Comparison of ENCODE assay signal across 13 cellular contexts in the genomic region with DNA sequence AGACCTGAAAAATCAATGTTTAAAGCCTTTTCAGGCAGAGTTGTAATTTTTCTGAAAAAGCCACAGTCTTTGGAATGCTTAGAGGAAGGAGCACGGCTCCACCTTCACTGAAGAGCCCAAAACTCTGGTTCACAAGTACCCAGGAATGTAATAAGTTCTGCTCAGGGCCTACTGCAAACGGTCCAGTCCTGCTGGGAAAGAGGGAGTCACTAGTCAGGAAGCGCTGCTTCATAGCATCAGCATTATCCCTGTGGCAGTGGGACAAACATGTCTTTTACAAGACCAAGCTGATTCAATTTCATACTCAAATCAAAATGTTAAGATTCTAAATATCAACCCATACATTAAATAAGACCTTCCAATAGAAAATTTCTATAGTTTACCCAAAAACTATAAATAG.
DNase-seq lines count a peak whose midpoint lies in the region; ATAC-seq and TF ChIP-seq lines count a peak whose summit lies in the region.
"Had no signal": no experiment of that assay in that cellular context is flagged by ENCODE, and none has a peak within 500 bp of the region (broad histone marks: within the 10 kb centered on the region; RNA-seq: fewer than 3 reads in every experiment).

No MANE protein-coding gene starts in this region.

- TF ChIP-seq CTCF in thoracic aorta (IDR thresholded peaks at IDR 0.05): no peak
- no peak for TF ChIP-seq CTCF in testis (IDR thresholded peaks at IDR 0.05)

- H3K4me3 ChIP-seq in thoracic aorta (no peak overlapping the region), testis (no peak overlapping the region)

- TF ChIP-seq POLR2A in testis (IDR thresholded peaks at IDR 0.05): no peak

- peaks cover 27 to 46% of the 10 kb centered on the region in 2 donors for H3K4me1 ChIP-seq in thoracic aorta (ENCODE audit: control insufficient read depth in 1 of 2, low read depth in 2 of 2)
- peaks cover 6% of the 10 kb centered on the region for H3K4me1 ChIP-seq in testis

- ATAC-seq in thoracic aorta (ENCODE audit: insufficient number of reproducible peaks, low FRiP score, low read depth) (peak; percentile 69), HG03439 (IDR thresholded peaks at IDR 0.05; ENCODE audit: unreplicated experiment) (no peak)
- ATAC-seq: activated CD8-positive, alpha-beta memory T cell treated with anti-CD3 and anti-CD28 coated beads, Interleukin-2, amount 10 ng/mL, durations not matched to agents 7 days and 5 days; naive thymus-derived CD8-positive, alpha-beta T cell had no signal

- WGBS in testis, 2 donors: 75% methylated on average over 3 of the region's 3 CpGs

- H3K27me3 ChIP-seq in thoracic aorta (replicated peaks; ENCODE audit: insufficient read depth) (no peaks in the 10 kb centered on the region), testis (no peaks in the 10 kb centered on the region)

- H3K27ac ChIP-seq in angular gyrus (ENCODE audit: low read depth, low read length) (peak overlapping the region; percentile 62), thoracic aorta (peak overlapping the region; percentile 69 to 77), testis (no peak overlapping the region)

- intact Hi-C loops in testis (cut with DNase I; ENCODE audit: low total_unique reads): no loop called here

- DNase-seq in NCI-H2171 treated with DMSO at 0.1 percent for 48 hours (lab: John Stamatoyannopoulos, UW) (peak; percentile 55), NCI-H2171 (lab: John Stamatoyannopoulos, UW) (no peak), inferior parietal cortex (ENCODE audit: extremely low spot score) (peak; percentile 17), thoracic aorta (ENCODE audit: low spot score) (peak; percentile 12), NCI-H187 treated with DMSO at 0.1 percent for 48 hours (lab: John Stamatoyannopoulos, UW) (no peak), testis (no peak)
- DNase-seq: activated CD8-positive, alpha-beta memory T cell treated with anti-CD3 and anti-CD28 coated beads, Interleukin-2, amount 10 ng/mL, durations not matched to agents 7 days and 5 days; DMS79; H7; naive thymus-derived CD8-positive, alpha-beta T cell; NCI-H510A treated with DMSO at 0.1 percent for 48 hours had no signal

- H3K9me3 ChIP-seq in thoracic aorta: no peaks in the 10 kb centered on the region
- H3K9me3 ChIP-seq in testis: no peaks in the 10 kb centered on the region

- H3K36me3 ChIP-seq in thoracic aorta (no peaks in the 10 kb centered on the region), testis (ENCODE audit: low read depth, missing control alignments) (no peaks in the 10 kb centered on the region)

Comparison
In these comparisons a context has a peak if more than half of its experiments do, and no peak if none do; other contexts are left out.
1. DNase-seq: peak in NCI-H2171 treated with DMSO at 0.1 percent for 48 hours (single experiment), inferior parietal cortex (single experiment) and thoracic aorta (single experiment); none in NCI-H2171 (single experiment), NCI-H187 treated with DMSO at 0.1 percent for 48 hours (single experiment) and testis (single experiment).
2. H3K27ac ChIP-seq: peak in angular gyrus (single experiment) and thoracic aorta (2 of 2); none in testis (0 of 2).